8 cellular contexts compared by ENCODE assay signal in genomic region chr11:59058120-59058917, GRCh38. TPM values are rescaled to one million over a fixed set of nuclear protein-coding genes. Genes with fewer than 3 reads are reported as not detected.
DNase-seq lines count a peak whose midpoint lies in the region; ATAC-seq lines count a peak whose summit lies in the region.
"Not testable (repeated sequence)": the region's sequence is repeated elsewhere in the genome, so short reads cannot be mapped to it uniquely, and the experiment has no call there.

No MANE protein-coding gene starts in this region.

- peak; percentile 95 for ATAC-seq in GM19467 (IDR thresholded peaks at IDR 0.05; ENCODE audit: unreplicated experiment)
- ATAC-seq in HG03575 (IDR thresholded peaks at IDR 0.05; ENCODE audit: extremely low read depth, insufficient number of reproducible peaks, low FRiP score, unreplicated experiment) = peak; percentile 89
- ATAC-seq in activated CD8-positive, alpha-beta T cell treated with anti-CD3 and anti-CD28 coated beads, Interleukin-2, amount 10 ng/mL, durations not matched to agents 7 days and 5 days = peak; percentile 87

- H3K36me3 ChIP-seq in CD8-positive, alpha-beta memory T cell (ENCODE audit: insufficient read depth, low read length); effector memory CD4-positive, alpha-beta T cell (ENCODE audit: control insufficient read depth, insufficient read depth, low read length): not testable (repeated sequence)

- peak; percentile 63 to 79 (median 67) for DNase-seq in CD8-positive, alpha-beta memory T cell
- DNase-seq in NCI-H774 (lab: John Stamatoyannopoulos, UW) (peak; percentile 81), medulla oblongata (ENCODE audit: extremely low spot score) (peak; percentile 93)
- DNase-seq in activated CD8-positive, alpha-beta T cell treated with anti-CD3 and anti-CD28 coated beads, Interleukin-2, amount 10 ng/mL, durations not matched to agents 7 days and 5 days = peak; percentile 87
- DNase-seq in effector memory CD4-positive, alpha-beta T cell = peak; percentile 47 to 69 (median 60)
- peak; percentile 72 to 84 (median 74) for DNase-seq in stimulated activated CD4-positive, alpha-beta T cell treated with anti-CD3 and anti-CD28 coated beads, TNF-alpha, amount 100 ng/mL, for 24 hours (ENCODE audit: low read depth in 3 of 3)

- not testable (repeated sequence) for H3K27ac ChIP-seq in CD8-positive, alpha-beta memory T cell (ENCODE audit: low read depth, low read length); effector memory CD4-positive, alpha-beta T cell (ENCODE audit: insufficient read depth, low read length, poor library complexity, severe bottlenecking)

- not testable (repeated sequence) for H3K36me3 Mint-ChIP-seq in CD8-positive, alpha-beta memory T cell; activated CD8-positive, alpha-beta T cell treated with anti-CD3 and anti-CD28 coated beads, Interleukin-2, amount 10 ng/mL, durations not matched to agents 7 days and 5 days (ENCODE audit: low read depth)

- not testable (repeated sequence) for H3K9me3 ChIP-seq in CD8-positive, alpha-beta memory T cell (ENCODE audit: low read length); effector memory CD4-positive, alpha-beta T cell (ENCODE audit: control insufficient read depth, low read length)

- H3K4me1 ChIP-seq in CD8-positive, alpha-beta memory T cell (ENCODE audit: insufficient read depth, low read length); effector memory CD4-positive, alpha-beta T cell (ENCODE audit: control insufficient read depth, insufficient read depth, low read length, poor library complexity, severe bottlenecking): not testable (repeated sequence)

- peak overlapping the region in 1 of 8 donors; percentile 13 for H3K27ac Mint-ChIP-seq in CD8-positive, alpha-beta memory T cell
- not testable (repeated sequence) for H3K27ac Mint-ChIP-seq in activated CD8-positive, alpha-beta T cell treated with anti-CD3 and anti-CD28 coated beads, Interleukin-2, amount 10 ng/mL, durations not matched to agents 7 days and 5 days

- H3K4me3 Mint-ChIP-seq in CD8-positive, alpha-beta memory T cell = peak overlapping the region; percentile 54 to 79 (median 73)
- peak overlapping the region; percentile 68 for H3K4me3 Mint-ChIP-seq in activated CD8-positive, alpha-beta T cell treated with anti-CD3 and anti-CD28 coated beads, Interleukin-2, amount 10 ng/mL, durations not matched to agents 7 days and 5 days

- POLR2A ChIA-PET in CD8-positive, alpha-beta memory T cell (lab: Charles Lee); activated CD8-positive, alpha-beta T cell treated with anti-CD3 and anti-CD28 coated beads, Interleukin-2, amount 10 ng/mL, durations not matched to agents 7 days and 5 days (lab: Charles Lee): not testable (repeated sequence)

- not testable (repeated sequence) for H3K9me3 Mint-ChIP-seq in CD8-positive, alpha-beta memory T cell; activated CD8-positive, alpha-beta T cell treated with anti-CD3 and anti-CD28 coated beads, Interleukin-2, amount 10 ng/mL, durations not matched to agents 7 days and 5 days (ENCODE audit: insufficient read depth)

- H3K27me3 ChIP-seq in CD8-positive, alpha-beta memory T cell (ENCODE audit: insufficient read depth, low read length, poor library complexity, severe bottlenecking); effector memory CD4-positive, alpha-beta T cell (replicated peaks; ENCODE audit: control insufficient read depth, insufficient read depth, low read length, poor library complexity, severe bottlenecking): not testable (repeated sequence)

- H3K4me3 ChIP-seq in CD8-positive, alpha-beta memory T cell (ENCODE audit: low read length) = peak overlapping the region; percentile 51
- H3K4me3 ChIP-seq in effector memory CD4-positive, alpha-beta T cell (ENCODE audit: insufficient read depth, low read depth, low read length, poor library complexity, severe bottlenecking) = peak overlapping the region; percentile 44

- CTCF ChIA-PET in CD8-positive, alpha-beta memory T cell (lab: Charles Lee) = interaction anchor here (0.7 to 2.5 kb wide), 5 partner anchors 12 to 100 kb away, joined by 3 to 11 read pairs (median 7); no protein-coding TSS in a partner anchor
- CTCF ChIA-PET in activated CD8-positive, alpha-beta T cell treated with anti-CD3 and anti-CD28 coated beads, Interleukin-2, amount 10 ng/mL, durations not matched to agents 7 days and 5 days (lab: Charles Lee) = interaction anchor here (0.6 to 2.6 kb wide), 36 partner anchors 9 to 1258 kb away, joined by 3 to 26 read pairs (median 3); partner anchors contain the start of gene FAM111A

- peaks cover 17 to 59% of the 10 kb centered on the region in 2 donors for H3K27me3 Mint-ChIP-seq in CD8-positive, alpha-beta memory T cell
- H3K27me3 Mint-ChIP-seq in activated CD8-positive, alpha-beta T cell treated with anti-CD3 and anti-CD28 coated beads, Interleukin-2, amount 10 ng/mL, durations not matched to agents 7 days and 5 days (ENCODE audit: low read depth) = peaks cover 27% of the 10 kb centered on the region

- peaks cover 8 to 13% (median 11%) of the 10 kb centered on the region in 3 donors for H3K4me1 Mint-ChIP-seq in CD8-positive, alpha-beta memory T cell
- H3K4me1 Mint-ChIP-seq in activated CD8-positive, alpha-beta T cell treated with anti-CD3 and anti-CD28 coated beads, Interleukin-2, amount 10 ng/mL, durations not matched to agents 7 days and 5 days (ENCODE audit: low read depth) = peaks cover 16% of the 10 kb centered on the region

RNA-seq across cellular contexts. Expression of gene GLYATL1B, which starts 27.8 kb away (rescaled TPM):
- total RNA-seq in CD8-positive, alpha-beta memory T cell = not detected
- not detected for polyA plus RNA-seq in CD8-positive, alpha-beta memory T cell
- total RNA-seq in activated CD8-positive, alpha-beta T cell treated with anti-CD3 and anti-CD28 coated beads, Interleukin-2, amount 10 ng/mL, durations not matched to agents 7 days and 5 days = not detected

RNA-seq across cellular contexts. Expression of gene FAM111B, which starts 48.7 kb away (rescaled TPM):
- 10 to 100 TPM; 40.9 to 46.5 TPM for total RNA-seq in CD8-positive, alpha-beta memory T cell
- polyA plus RNA-seq in CD8-positive, alpha-beta memory T cell = 0.12 TPM
- total RNA-seq in activated CD8-positive, alpha-beta T cell treated with anti-CD3 and anti-CD28 coated beads, Interleukin-2, amount 10 ng/mL, durations not matched to agents 7 days and 5 days = 10 to 100 TPM; 66.2 to 69.0 TPM
